Comparison of ENCODE assay signal across 1 cellular context in the genomic region with DNA sequence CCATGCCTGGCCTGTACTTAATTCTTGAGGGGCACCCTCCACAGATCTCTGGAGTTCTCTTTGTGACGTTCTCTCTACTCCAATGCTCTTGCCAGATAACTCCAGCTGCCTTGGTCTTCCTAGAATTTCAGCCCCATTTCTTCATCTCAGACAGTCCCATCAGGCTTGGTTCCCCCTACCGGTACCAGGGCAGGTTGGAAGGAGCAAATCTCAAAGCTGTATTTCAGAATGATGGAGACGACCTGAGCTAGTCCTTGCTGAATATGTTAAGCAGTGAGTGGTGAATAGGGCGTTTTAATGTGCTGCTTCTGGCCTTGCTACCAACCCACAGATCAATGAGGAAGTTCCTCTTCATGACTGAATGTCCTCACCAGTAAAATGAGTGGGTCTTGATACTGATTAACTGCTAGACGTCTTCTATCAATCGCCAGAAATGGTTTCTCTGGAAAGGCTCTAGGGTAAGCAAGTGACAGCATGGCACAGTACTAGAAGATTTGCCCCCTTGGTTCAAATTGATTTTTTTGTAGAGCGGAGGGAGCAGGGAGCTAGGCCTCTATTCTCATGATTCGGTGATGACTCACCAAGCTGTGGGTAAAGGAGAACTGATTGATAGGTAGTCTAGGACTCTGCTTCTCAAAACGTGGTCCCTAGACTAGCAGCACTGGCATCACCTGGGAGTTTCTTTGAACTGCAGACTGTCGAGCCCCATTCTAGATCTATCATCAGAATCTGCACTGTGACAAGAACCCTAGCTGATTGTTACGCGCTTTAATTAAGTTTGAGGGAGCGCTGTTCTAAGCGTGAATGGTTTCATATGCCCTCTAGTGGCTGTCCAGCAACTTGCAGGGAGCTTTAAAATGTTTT.
TF ChIP-seq lines count a peak whose summit lies in the region.

No MANE protein-coding gene starts in this region.

TF ChIP-seq in HEK293, 187 proteins besides CTCF, POLR2A, EP300 and RAD21 (continued from another document):
- no peak for TF ChIP-seq ZNF488 (tag by site-specific recombination; IDR thresholded peaks at IDR 0.05)
